ENCODE assay signal across 1 cellular context in the genomic region with DNA sequence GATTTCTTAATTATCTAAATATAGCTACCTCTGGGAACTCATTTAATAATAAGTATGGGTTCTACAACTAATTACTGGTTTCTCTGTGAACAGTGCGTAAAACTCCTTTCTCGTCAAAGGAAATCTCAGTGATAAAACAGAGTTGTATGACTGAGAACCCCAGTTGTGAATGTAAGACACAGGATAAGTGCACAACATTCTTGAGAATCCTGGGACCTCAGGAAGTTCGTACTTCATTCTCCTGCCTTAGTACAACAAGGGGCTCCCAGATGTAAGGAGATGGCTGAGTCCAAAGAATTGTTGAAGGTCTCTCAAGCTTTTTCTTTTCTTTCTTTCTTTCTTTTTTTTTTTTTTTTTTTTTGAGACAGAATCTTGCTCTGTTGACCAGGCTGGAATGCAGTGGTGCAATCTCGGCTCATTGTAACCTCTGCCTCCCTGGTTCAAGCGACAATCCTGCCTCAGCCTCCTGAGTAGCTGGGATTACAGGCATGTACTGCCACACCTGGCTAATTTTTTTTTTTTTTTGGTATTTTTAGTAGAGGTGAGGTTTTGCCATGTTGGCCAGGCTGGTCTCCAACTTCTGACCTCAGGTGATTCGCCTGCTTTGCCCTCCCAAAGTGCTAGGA.
TF ChIP-seq lines count a peak whose summit lies in the region.

No MANE protein-coding gene starts in this region.

TF ChIP-seq in HepG2, 621 proteins besides CTCF, POLR2A, EP300 and RAD21:
- TF ChIP-seq, protein P1, sequence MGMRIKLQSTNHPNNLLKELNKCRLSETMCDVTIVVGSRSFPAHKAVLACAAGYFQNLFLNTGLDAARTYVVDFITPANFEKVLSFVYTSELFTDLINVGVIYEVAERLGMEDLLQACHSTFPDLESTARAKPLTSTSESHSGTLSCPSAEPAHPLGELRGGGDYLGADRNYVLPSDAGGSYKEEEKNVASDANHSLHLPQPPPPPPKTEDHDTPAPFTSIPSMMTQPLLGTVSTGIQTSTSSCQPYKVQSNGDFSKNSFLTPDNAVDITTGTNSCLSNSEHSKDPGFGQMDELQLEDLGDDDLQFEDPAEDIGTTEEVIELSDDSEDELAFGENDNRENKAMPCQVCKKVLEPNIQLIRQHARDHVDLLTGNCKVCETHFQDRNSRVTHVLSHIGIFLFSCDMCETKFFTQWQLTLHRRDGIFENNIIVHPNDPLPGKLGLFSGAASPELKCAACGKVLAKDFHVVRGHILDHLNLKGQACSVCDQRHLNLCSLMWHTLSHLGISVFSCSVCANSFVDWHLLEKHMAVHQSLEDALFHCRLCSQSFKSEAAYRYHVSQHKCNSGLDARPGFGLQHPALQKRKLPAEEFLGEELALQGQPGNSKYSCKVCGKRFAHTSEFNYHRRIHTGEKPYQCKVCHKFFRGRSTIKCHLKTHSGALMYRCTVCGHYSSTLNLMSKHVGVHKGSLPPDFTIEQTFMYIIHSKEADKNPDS (CRISPR knock-in tag; IDR thresholded peaks at IDR 0.05) = no peak
- TF ChIP-seq MIER2 (CRISPR knock-in tag; IDR thresholded peaks at IDR 0.05) = no peak
- TF ChIP-seq CEBPG (CRISPR knock-in tag; IDR thresholded peaks at IDR 0.05) = peak; percentile 48; the same call in 1 of the 2 replicates
- TF ChIP-seq ZNF883 (CRISPR knock-in tag; IDR thresholded peaks at IDR 0.05; ENCODE audit: not compliant biosample characterization) = no peak
- TF ChIP-seq ZNF124 (CRISPR knock-in tag; IDR thresholded peaks at IDR 0.05) = no peak
- 0 out of 2 replicates have a peak, but pooled peaks have one; percentile 13 for TF ChIP-seq FOSL2 (CRISPR knock-in tag; IDR thresholded peaks at IDR 0.05)
- TF ChIP-seq, protein P2, sequence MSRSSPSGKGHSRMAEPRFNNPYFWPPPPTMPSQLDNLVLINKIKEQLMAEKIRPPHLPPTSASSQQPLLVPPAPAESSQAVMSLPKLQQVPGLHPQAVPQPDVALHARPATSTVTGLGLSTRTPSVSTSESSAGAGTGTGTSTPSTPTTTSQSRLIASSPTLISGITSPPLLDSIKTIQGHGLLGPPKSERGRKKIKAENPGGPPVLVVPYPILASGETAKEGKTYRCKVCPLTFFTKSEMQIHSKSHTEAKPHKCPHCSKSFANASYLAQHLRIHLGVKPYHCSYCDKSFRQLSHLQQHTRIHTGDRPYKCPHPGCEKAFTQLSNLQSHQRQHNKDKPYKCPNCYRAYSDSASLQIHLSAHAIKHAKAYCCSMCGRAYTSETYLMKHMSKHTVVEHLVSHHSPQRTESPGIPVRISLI (CRISPR knock-in tag; IDR thresholded peaks at IDR 0.05; ENCODE audit: borderline replicate concordance) = peak; percentile 61; the same call in 1 of the 2 replicates
- no peak for TF ChIP-seq CCDC6 (CRISPR knock-in tag; IDR thresholded peaks at IDR 0.05)
- no peak for TF ChIP-seq PLRG1 (conservative IDR thresholded peaks at IDR 0.05)
- peak; percentile 17; the same call in 1 of the 2 replicates for TF ChIP-seq GATAD2A (CRISPR knock-in tag; IDR thresholded peaks at IDR 0.05)
- TF ChIP-seq SIN3A (IDR thresholded peaks at IDR 0.05; ENCODE audit: borderline replicate concordance, low read depth, low read length) = no peak
- TF ChIP-seq, protein P3, sequence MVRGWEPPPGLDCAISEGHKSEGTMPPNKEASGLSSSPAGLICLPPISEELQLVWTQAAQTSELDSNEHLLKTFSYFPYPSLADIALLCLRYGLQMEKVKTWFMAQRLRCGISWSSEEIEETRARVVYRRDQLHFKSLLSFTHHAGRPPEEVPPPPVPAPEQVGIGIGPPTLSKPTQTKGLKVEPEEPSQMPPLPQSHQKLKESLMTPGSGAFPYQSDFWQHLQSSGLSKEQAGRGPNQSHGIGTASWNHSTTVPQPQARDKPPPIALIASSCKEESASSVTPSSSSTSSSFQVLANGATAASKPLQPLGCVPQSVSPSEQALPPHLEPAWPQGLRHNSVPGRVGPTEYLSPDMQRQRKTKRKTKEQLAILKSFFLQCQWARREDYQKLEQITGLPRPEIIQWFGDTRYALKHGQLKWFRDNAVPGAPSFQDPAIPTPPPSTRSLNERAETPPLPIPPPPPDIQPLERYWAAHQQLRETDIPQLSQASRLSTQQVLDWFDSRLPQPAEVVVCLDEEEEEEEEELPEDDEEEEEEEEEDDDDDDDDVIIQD (CRISPR knock-in tag; IDR thresholded peaks at IDR 0.05; ENCODE audit: low read depth) = no peak
- TF ChIP-seq ZNF121 (CRISPR knock-in tag; IDR thresholded peaks at IDR 0.05) = 0 out of 2 replicates have a peak, but pooled peaks have one; percentile 16
- no peak for TF ChIP-seq GATA4 (IDR thresholded peaks at IDR 0.05; ENCODE audit: borderline replicate concordance, low read depth)
- TF ChIP-seq TEAD3 (CRISPR knock-in tag; optimal IDR thresholded peaks at IDR 0.05; ENCODE audit: borderline replicate concordance) = peak; percentile 84
- peak; percentile 12; the same call in 1 of the 2 replicates for TF ChIP-seq SAP130 (CRISPR knock-in tag; IDR thresholded peaks at IDR 0.05; ENCODE audit: low read depth)
- TF ChIP-seq CEBPB (IDR thresholded peaks at IDR 0.05; ENCODE audit: borderline replicate concordance, low read depth, low read length) = 0 out of 2 replicates have a peak, but pooled peaks have one; percentile 10
- no peak for TF ChIP-seq TBL1XR1 (IDR thresholded peaks at IDR 0.05; ENCODE audit: borderline replicate concordance, low read length, partially characterized antibody)
TF ChIP-seq in HepG2: peak in this region for 8.
